1 cellular context compared by ENCODE assay signal in the genomic region with DNA sequence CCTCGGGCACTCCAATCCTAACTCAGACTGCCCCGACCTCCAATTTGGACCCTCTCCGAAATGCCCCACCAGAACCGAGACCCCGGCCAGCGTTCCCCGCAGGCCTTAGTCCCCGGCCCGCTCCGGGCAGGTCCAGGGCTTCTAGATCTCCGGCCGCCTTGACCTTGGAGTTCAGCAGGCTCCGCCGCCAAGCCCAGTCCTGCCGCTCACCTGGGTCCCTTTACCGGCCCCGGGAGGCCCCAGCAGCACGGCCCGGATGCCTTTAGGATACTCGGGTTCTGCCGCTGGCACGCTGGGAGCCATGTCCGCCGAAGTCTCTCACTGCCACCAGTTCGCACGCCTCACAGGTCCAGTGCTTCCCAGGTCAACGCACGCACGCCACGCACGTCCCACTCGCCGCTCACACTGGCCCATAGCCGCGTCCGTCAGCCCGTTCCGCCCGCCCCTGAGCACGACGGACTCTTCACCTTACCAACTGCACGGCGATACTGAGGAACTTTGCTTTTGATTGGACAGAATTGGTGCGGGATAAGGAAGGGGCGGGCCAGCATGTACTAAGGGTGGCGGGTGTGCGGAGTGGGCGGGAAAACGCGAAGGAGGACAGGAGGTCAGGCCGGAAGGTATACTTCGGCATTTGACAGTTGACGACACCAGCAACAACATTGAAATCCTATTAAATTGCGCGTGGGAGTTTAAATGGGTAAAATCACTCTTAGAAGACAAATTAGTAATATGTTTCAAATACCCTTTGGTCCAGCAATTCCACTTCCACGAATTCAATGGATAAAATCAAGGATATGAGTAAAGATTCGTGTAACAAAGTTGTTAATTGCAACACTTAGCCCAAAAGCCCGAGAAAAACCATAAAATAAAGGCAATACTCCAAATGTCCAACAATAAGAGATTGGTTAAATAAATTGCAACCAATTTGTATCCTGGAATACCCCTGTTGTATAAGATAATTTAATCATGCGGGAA.
TF ChIP-seq lines count a peak whose summit lies in the region.

A gene (minus strand): TSS at position 358 of the 978 bp plus-strand sequence. CDS start 55 bp downstream, at position 303.

TF ChIP-seq in GM12878, 131 proteins besides CTCF, POLR2A, EP300 and RAD21 (continued from another document and continues in another):
- TF ChIP-seq, protein P1, sequence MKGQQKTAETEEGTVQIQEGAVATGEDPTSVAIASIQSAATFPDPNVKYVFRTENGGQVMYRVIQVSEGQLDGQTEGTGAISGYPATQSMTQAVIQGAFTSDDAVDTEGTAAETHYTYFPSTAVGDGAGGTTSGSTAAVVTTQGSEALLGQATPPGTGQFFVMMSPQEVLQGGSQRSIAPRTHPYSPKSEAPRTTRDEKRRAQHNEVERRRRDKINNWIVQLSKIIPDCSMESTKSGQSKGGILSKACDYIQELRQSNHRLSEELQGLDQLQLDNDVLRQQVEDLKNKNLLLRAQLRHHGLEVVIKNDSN (IDR thresholded peaks at IDR 0.05; ENCODE audit: borderline replicate concordance, extremely low read length, insufficient read depth, low read depth, low read length) = no peak
- no peak for TF ChIP-seq FOXM1 (IDR thresholded peaks at IDR 0.05; ENCODE audit: low read depth, low read length)
- TF ChIP-seq EZH2 (IDR thresholded peaks at IDR 0.05; ENCODE audit: borderline replicate concordance, control insufficient read depth, low read depth, low read length) = no peak
- TF ChIP-seq CEBPB (IDR thresholded peaks at IDR 0.05; ENCODE audit: borderline replicate concordance in 1 of 2, low read depth in 2 of 2, low read length in 2 of 2) = no peak
- TF ChIP-seq BCL11A (IDR thresholded peaks at IDR 0.05; ENCODE audit: low read depth, low read length) = no peak
- peak; percentile 69 for TF ChIP-seq IKZF1 (conservative IDR thresholded peaks at IDR 0.05)
- peak; percentile 88 for TF ChIP-seq MXI1 (IDR thresholded peaks at IDR 0.05; ENCODE audit: low read depth, low read length)
- TF ChIP-seq, protein P2, sequence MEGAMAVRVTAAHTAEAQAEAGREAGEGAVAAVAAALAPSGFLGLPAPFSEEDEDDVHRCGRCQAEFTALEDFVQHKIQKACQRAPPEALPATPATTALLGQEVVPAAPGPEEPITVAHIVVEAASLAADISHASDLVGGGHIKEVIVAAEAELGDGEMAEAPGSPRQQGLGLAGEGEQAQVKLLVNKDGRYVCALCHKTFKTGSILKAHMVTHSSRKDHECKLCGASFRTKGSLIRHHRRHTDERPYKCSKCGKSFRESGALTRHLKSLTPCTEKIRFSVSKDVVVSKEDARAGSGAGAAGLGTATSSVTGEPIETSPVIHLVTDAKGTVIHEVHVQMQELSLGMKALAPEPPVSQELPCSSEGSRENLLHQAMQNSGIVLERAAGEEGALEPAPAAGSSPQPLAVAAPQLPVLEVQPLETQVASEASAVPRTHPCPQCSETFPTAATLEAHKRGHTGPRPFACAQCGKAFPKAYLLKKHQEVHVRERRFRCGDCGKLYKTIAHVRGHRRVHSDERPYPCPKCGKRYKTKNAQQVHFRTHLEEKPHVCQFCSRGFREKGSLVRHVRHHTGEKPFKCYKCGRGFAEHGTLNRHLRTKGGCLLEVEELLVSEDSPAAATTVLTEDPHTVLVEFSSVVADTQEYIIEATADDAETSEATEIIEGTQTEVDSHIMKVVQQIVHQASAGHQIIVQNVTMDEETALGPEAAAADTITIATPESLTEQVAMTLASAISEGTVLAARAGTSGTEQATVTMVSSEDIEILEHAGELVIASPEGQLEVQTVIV (IDR thresholded peaks at IDR 0.05; ENCODE audit: borderline replicate concordance, partially characterized antibody) = peak; percentile 91
- no peak for TF ChIP-seq ZBED1 (IDR thresholded peaks at IDR 0.05; ENCODE audit: borderline replicate concordance)
- TF ChIP-seq BMI1 (IDR thresholded peaks at IDR 0.05; ENCODE audit: borderline replicate concordance) = no peak
- 0 out of 2 replicates have a peak, but pooled peaks have one; percentile 34 for TF ChIP-seq SMARCA5 (IDR thresholded peaks at IDR 0.05)
- no peak for TF ChIP-seq WRNIP1 (IDR thresholded peaks at IDR 0.05; ENCODE audit: borderline replicate concordance, low read depth, low read length)
- TF ChIP-seq, protein P3, sequence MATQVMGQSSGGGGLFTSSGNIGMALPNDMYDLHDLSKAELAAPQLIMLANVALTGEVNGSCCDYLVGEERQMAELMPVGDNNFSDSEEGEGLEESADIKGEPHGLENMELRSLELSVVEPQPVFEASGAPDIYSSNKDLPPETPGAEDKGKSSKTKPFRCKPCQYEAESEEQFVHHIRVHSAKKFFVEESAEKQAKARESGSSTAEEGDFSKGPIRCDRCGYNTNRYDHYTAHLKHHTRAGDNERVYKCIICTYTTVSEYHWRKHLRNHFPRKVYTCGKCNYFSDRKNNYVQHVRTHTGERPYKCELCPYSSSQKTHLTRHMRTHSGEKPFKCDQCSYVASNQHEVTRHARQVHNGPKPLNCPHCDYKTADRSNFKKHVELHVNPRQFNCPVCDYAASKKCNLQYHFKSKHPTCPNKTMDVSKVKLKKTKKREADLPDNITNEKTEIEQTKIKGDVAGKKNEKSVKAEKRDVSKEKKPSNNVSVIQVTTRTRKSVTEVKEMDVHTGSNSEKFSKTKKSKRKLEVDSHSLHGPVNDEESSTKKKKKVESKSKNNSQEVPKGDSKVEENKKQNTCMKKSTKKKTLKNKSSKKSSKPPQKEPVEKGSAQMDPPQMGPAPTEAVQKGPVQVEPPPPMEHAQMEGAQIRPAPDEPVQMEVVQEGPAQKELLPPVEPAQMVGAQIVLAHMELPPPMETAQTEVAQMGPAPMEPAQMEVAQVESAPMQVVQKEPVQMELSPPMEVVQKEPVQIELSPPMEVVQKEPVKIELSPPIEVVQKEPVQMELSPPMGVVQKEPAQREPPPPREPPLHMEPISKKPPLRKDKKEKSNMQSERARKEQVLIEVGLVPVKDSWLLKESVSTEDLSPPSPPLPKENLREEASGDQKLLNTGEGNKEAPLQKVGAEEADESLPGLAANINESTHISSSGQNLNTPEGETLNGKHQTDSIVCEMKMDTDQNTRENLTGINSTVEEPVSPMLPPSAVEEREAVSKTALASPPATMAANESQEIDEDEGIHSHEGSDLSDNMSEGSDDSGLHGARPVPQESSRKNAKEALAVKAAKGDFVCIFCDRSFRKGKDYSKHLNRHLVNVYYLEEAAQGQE (IDR thresholded peaks at IDR 0.05; ENCODE audit: low read depth, low read length) = no peak
- no peak for TF ChIP-seq SIX5 (IDR thresholded peaks at IDR 0.05; ENCODE audit: low read depth, low read length, severe bottlenecking)
- no peak for TF ChIP-seq NFIC (IDR thresholded peaks at IDR 0.05; ENCODE audit: low read depth, low read length)
- TF ChIP-seq, protein P4, sequence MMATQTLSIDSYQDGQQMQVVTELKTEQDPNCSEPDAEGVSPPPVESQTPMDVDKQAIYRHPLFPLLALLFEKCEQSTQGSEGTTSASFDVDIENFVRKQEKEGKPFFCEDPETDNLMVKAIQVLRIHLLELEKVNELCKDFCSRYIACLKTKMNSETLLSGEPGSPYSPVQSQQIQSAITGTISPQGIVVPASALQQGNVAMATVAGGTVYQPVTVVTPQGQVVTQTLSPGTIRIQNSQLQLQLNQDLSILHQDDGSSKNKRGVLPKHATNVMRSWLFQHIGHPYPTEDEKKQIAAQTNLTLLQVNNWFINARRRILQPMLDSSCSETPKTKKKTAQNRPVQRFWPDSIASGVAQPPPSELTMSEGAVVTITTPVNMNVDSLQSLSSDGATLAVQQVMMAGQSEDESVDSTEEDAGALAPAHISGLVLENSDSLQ (IDR thresholded peaks at IDR 0.05) = peak; percentile 100
- TF ChIP-seq ZNF24 (IDR thresholded peaks at IDR 0.05) = no peak
- no peak; the same call in 1 of the 2 replicates for TF ChIP-seq CBFB (IDR thresholded peaks at IDR 0.05; ENCODE audit: low read depth)
- no peak for TF ChIP-seq NR2C2 (IDR thresholded peaks at IDR 0.05; ENCODE audit: borderline replicate concordance, control insufficient read depth, insufficient read length, low read depth)
- no peak for TF ChIP-seq TCF12 (IDR thresholded peaks at IDR 0.05; ENCODE audit: low read depth, low read length)
- TF ChIP-seq ZNF622 (IDR thresholded peaks at IDR 0.05) = no peak
- no peak for TF ChIP-seq FOXK2 (IDR thresholded peaks at IDR 0.05)
- no peak for TF ChIP-seq ETV6 (conservative IDR thresholded peaks at IDR 0.05 in 1 of 2, IDR thresholded peaks at IDR 0.05 in 1 of 2; ENCODE audit: borderline replicate concordance in 1 of 2, low read depth in 1 of 2)
- no peak for TF ChIP-seq ZNF217 (IDR thresholded peaks at IDR 0.05)
- no peak for TF ChIP-seq SUZ12 (IDR thresholded peaks at IDR 0.05; ENCODE audit: unreplicated experiment)
- 0 out of 2 replicates have a peak, but pooled peaks have one; percentile 53 for TF ChIP-seq POLR2AphosphoS2 (IDR thresholded peaks at IDR 0.05; ENCODE audit: low read depth, low read length)
- no peak for TF ChIP-seq CHD4 (IDR thresholded peaks at IDR 0.05)
- peak; percentile 76 for TF ChIP-seq POLR2AphosphoS5 (IDR thresholded peaks at IDR 0.05; ENCODE audit: low read length)
- no peak for TF ChIP-seq BRCA1 (IDR thresholded peaks at IDR 0.05; ENCODE audit: low read depth, low read length)
- TF ChIP-seq EGR1 (IDR thresholded peaks at IDR 0.05; ENCODE audit: borderline replicate concordance in 1 of 2, low read depth in 2 of 2, low read length in 2 of 2) = peak; percentile 25 to 90; a peak in 2 of 3 replicates
- peak; percentile 28 to 76; a peak in 3 of 4 replicates for TF ChIP-seq IKZF2 (IDR thresholded peaks at IDR 0.05)
- no peak for TF ChIP-seq SMC3 (IDR thresholded peaks at IDR 0.05; ENCODE audit: borderline replicate concordance, low read length)
- TF ChIP-seq, protein P5, sequence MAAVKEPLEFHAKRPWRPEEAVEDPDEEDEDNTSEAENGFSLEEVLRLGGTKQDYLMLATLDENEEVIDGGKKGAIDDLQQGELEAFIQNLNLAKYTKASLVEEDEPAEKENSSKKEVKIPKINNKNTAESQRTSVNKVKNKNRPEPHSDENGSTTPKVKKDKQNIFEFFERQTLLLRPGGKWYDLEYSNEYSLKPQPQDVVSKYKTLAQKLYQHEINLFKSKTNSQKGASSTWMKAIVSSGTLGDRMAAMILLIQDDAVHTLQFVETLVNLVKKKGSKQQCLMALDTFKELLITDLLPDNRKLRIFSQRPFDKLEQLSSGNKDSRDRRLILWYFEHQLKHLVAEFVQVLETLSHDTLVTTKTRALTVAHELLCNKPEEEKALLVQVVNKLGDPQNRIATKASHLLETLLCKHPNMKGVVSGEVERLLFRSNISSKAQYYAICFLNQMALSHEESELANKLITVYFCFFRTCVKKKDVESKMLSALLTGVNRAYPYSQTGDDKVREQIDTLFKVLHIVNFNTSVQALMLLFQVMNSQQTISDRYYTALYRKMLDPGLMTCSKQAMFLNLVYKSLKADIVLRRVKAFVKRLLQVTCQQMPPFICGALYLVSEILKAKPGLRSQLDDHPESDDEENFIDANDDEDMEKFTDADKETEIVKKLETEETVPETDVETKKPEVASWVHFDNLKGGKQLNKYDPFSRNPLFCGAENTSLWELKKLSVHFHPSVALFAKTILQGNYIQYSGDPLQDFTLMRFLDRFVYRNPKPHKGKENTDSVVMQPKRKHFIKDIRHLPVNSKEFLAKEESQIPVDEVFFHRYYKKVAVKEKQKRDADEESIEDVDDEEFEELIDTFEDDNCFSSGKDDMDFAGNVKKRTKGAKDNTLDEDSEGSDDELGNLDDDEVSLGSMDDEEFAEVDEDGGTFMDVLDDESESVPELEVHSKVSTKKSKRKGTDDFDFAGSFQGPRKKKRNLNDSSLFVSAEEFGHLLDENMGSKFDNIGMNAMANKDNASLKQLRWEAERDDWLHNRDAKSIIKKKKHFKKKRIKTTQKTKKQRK (IDR thresholded peaks at IDR 0.05; ENCODE audit: low read depth, low read length) = peak; percentile 96
- TF ChIP-seq, protein P6, sequence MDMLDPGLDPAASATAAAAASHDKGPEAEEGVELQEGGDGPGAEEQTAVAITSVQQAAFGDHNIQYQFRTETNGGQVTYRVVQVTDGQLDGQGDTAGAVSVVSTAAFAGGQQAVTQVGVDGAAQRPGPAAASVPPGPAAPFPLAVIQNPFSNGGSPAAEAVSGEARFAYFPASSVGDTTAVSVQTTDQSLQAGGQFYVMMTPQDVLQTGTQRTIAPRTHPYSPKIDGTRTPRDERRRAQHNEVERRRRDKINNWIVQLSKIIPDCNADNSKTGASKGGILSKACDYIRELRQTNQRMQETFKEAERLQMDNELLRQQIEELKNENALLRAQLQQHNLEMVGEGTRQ (IDR thresholded peaks at IDR 0.05; ENCODE audit: borderline replicate concordance, low read depth, low read length) = no peak
- TF ChIP-seq HDGF (IDR thresholded peaks at IDR 0.05) = peak; percentile 87
- no peak for TF ChIP-seq ZSCAN29 (IDR thresholded peaks at IDR 0.05)
- TF ChIP-seq, protein P7, sequence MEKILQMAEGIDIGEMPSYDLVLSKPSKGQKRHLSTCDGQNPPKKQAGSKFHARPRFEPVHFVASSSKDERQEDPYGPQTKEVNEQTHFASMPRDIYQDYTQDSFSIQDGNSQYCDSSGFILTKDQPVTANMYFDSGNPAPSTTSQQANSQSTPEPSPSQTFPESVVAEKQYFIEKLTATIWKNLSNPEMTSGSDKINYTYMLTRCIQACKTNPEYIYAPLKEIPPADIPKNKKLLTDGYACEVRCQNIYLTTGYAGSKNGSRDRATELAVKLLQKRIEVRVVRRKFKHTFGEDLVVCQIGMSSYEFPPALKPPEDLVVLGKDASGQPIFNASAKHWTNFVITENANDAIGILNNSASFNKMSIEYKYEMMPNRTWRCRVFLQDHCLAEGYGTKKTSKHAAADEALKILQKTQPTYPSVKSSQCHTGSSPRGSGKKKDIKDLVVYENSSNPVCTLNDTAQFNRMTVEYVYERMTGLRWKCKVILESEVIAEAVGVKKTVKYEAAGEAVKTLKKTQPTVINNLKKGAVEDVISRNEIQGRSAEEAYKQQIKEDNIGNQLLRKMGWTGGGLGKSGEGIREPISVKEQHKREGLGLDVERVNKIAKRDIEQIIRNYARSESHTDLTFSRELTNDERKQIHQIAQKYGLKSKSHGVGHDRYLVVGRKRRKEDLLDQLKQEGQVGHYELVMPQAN (conservative IDR thresholded peaks at IDR 0.05) = peak; percentile 83; the same call in 1 of the 2 replicates
- no peak for TF ChIP-seq NFXL1 (IDR thresholded peaks at IDR 0.05; ENCODE audit: borderline replicate concordance)
- TF ChIP-seq POU2F2 (IDR thresholded peaks at IDR 0.05; ENCODE audit: borderline replicate concordance, low read depth, low read length) = peak; percentile 43; the same call in 1 of the 3 replicates
- TF ChIP-seq CBX3 (IDR thresholded peaks at IDR 0.05; ENCODE audit: borderline replicate concordance, low read depth) = no peak
